Comparison of ENCODE assay signal across 8 cellular contexts in genomic region chr3:120743081-120743365, GRCh38. TPM values are rescaled to one million over a fixed set of nuclear protein-coding genes. Genes with fewer than 3 reads are reported as not detected.
A peak's percentile ranks its signal among the peaks of the same experiment; 100 is the strongest.
DNase-seq lines count a peak whose midpoint lies in the region; ATAC-seq and TF ChIP-seq lines count a peak whose summit lies in the region.

No MANE protein-coding gene starts in this region.

- peaks cover 13% of the 10 kb centered on the region for H3K36me3 Mint-ChIP-seq in endothelial cell (ENCODE audit: low read depth, unreplicated experiment)

- H3K4me3 ChIP-seq in GM08714 (ENCODE audit: low read length) (peak overlapping the region; percentile 93), OCI-LY7 (ENCODE audit: low read depth, low read length, poor library complexity, severe bottlenecking) (peak overlapping the region; percentile 99), ovary (peak overlapping the region; percentile 90)

- intact Hi-C loops in OCI-LY7 (cut with micrococcal nuclease; ENCODE audit: unreplicated experiment) (loop anchor here (2.0 to 5.0 kb wide), 4 partner anchors 54 to 648 kb away; partner anchors contain the start of genes GSK3B, LRRC58 and STXBP5L), ovary (cut with DNase I) (loop anchor here in 1 of 4 donors (10.0 kb wide), 1 partner anchor 178 kb away; no protein-coding TSS in a partner anchor)

- CTCF ChIA-PET in OCI-LY7 (lab: Charles Lee; ENCODE audit: unreplicated experiment), result no interaction called here

- no peaks in the 10 kb centered on the region for H3K9me3 Mint-ChIP-seq in endothelial cell (ENCODE audit: unreplicated experiment)

- H3K27ac ChIP-seq in OCI-LY7 (ENCODE audit: low read depth, low read length, poor library complexity, severe bottlenecking) (peak overlapping the region; percentile 86), ovary (peak overlapping the region in 1 of 2 donors; percentile 84)

- TF ChIP-seq CTCF in OCI-LY7 (conservative IDR thresholded peaks at IDR 0.05; ENCODE audit: low read length), result no peak
- no peak for TF ChIP-seq CTCF in endothelial cell (IDR thresholded peaks at IDR 0.05; ENCODE audit: unreplicated experiment)
- no peak for TF ChIP-seq CTCF in ovary (IDR thresholded peaks at IDR 0.05)

- peaks cover 25% of the 10 kb centered on the region for H3K4me1 ChIP-seq in OCI-LY7 (ENCODE audit: insufficient read depth, low read length, poor library complexity, severe bottlenecking)
- H3K4me1 ChIP-seq in ovary (ENCODE audit: insufficient read depth), result peaks cover 7% of the 10 kb centered on the region

- TF ChIP-seq POLR2A in ovary (IDR thresholded peaks at IDR 0.05), result no peak

- H3K4me3 Mint-ChIP-seq in endothelial cell (ENCODE audit: unreplicated experiment), result peak overlapping the region; percentile 92

- peaks cover 35% of the 10 kb centered on the region for H3K4me1 Mint-ChIP-seq in endothelial cell (ENCODE audit: unreplicated experiment)

- H2AFZ ChIP-seq in OCI-LY7 (ENCODE audit: low read length), result peak overlapping the region; percentile 67

- no peak for TF ChIP-seq EP300 in ovary (IDR thresholded peaks at IDR 0.05)

- H3K9me3 ChIP-seq in OCI-LY7 (ENCODE audit: low read length), result no peaks in the 10 kb centered on the region
- H3K9me3 ChIP-seq in ovary, result peaks cover 0 to 3% of the 10 kb centered on the region in 2 donors

- POLR2A ChIA-PET in OCI-LY7 (lab: Charles Lee), result interaction anchor here (0.7 to 2.4 kb wide), 6 partner anchors 11 to 78 kb away, joined by 4 to 9 read pairs (median 6); no protein-coding TSS in a partner anchor

- H3K79me2 ChIP-seq in OCI-LY7 (ENCODE audit: insufficient read depth, low read depth, low read length), result peaks cover 58% of the 10 kb centered on the region

- H3K27ac Mint-ChIP-seq in endothelial cell (ENCODE audit: unreplicated experiment), result peak overlapping the region; percentile 93

- BruUV-seq in OCI-LY7 (replicated peaks; lab: Mats Ljungman, UMichigan), result TSS peak; percentile 88

- peaks cover 7% of the 10 kb centered on the region for H3K27me3 Mint-ChIP-seq in endothelial cell (ENCODE audit: unreplicated experiment)

- no peak for DNase-seq in OCI-LY7 (ENCODE audit: low spot score)
- no peak for DNase-seq in endothelial cell (ENCODE audit: low spot score)
- no peak for DNase-seq in ovary
- DNase-seq in CD1c-positive myeloid dendritic cell (ENCODE audit: extremely low spot score), result no peak
- DNase-seq in activated effector memory CD4-positive, alpha-beta T cell treated with Interleukin-2 at 50 U/mL for 16 hours, result no peak

- H3K27me3 ChIP-seq in ovary, result no peaks in the 10 kb centered on the region

- no peaks in the 10 kb centered on the region for H3K9me2 ChIP-seq in OCI-LY7 (ENCODE audit: insufficient read depth, low read length)

- H3K4me2 ChIP-seq in OCI-LY7 (ENCODE audit: low read length), result peak overlapping the region; percentile 98

- H4K20me1 ChIP-seq in OCI-LY7 (ENCODE audit: insufficient read depth, low read length), result no peaks in the 10 kb centered on the region

- ATAC-seq in HG02798 (IDR thresholded peaks at IDR 0.05; ENCODE audit: poor library complexity, unreplicated experiment) (no peak), GM21360 (IDR thresholded peaks at IDR 0.05; ENCODE audit: unreplicated experiment) (no peak)

- 0 to 2% (median 1%) methylated on average over 12 of the region's 12 CpGs for WGBS in ovary, 3 donors

- H3K36me3 ChIP-seq in OCI-LY7 (ENCODE audit: insufficient read depth, low read length) (peaks cover 14% of the 10 kb centered on the region; the same call in 1 of the 2 replicates), ovary (no peaks in the 10 kb centered on the region)

RNA-seq across cellular contexts. Expression of gene GTF2E1, which starts 0.5 kb away (rescaled TPM):
- 14.8 and 16.3 TPM in 2 replicates for total RNA-seq in OCI-LY7 (2014; rRNA removed; shearing (Covaris generic))
- 37.8 and 40.8 TPM in 2 replicates for total RNA-seq in OCI-LY7 (2022)
- total RNA-seq in endothelial cell (ENCODE audit: unreplicated experiment), result 59.0 TPM
- total RNA-seq in ovary, result 10 to 100 TPM in 5 of 7 donors, 1 to 10 TPM in 2; 4.5 to 20.3 (median 11.7) TPM
- polyA plus RNA-seq in ovary, result 10 to 100 TPM in 1 of 2 donors, 1 to 10 TPM in 1; 4.7 to 11.8 TPM

RNA-seq across cellular contexts. Expression of gene RABL3, which starts 0.7 kb away (rescaled TPM):
- total RNA-seq in OCI-LY7 (2014; rRNA removed; shearing (Covaris generic)), result 7.7 and 15.7 TPM in 2 replicates
- 22.8 and 27.9 TPM in 2 replicates for total RNA-seq in OCI-LY7 (2022)
- total RNA-seq in endothelial cell (ENCODE audit: unreplicated experiment), result 15.1 TPM
- 10 to 100 TPM; 11.1 to 36.1 (median 26.6) TPM for total RNA-seq in ovary
- 10 to 100 TPM in 1 of 2 donors, 1 to 10 TPM in 1; 8.1 to 28.3 TPM for polyA plus RNA-seq in ovary
